In the genomic region with DNA sequence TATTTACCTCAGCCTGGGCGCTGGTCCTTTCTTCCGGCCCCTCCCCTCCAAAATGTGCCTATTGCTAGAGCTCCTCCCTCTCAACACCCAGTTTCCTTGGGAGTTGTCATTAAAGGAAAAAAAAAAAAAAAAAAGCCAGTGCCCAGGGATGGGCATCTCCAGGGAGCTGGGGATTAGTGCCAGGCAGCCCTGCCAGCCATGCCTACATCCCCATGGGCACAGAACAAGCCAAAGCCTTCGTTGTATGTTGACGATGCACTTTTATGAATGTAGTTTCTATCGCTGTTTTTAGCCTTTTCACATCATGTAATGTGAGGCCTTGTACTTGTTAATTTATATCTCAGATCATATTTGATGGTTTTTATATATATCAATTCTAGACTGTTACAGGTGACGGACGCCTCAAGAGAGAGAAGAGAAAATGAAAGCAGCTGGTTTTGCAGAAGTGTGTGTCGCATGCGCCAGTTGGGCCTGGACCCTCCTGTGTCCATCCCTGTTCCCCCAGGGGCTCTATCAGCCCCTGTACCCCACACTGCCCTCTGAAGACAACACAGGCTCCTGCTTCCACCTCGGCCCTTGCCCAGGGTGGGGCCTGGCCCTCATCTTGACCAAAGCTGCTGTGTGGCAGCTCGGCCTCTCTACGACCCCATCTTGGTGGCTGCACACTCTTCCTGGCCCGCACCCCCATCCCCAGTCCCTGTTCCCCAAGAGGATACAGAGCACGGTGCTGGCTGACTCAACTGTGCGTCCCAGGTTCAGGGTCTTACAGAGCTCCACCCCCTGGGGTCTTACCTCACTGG, we compare ENCODE assay signal across 2 cellular contexts.
TF ChIP-seq lines count a peak whose summit lies in the region.

No MANE protein-coding gene starts in this region.

TF ChIP-seq in SK-N-SH, 30 proteins besides CTCF, POLR2A, EP300 and RAD21 (continued from another document):
- TF ChIP-seq, protein P1, sequence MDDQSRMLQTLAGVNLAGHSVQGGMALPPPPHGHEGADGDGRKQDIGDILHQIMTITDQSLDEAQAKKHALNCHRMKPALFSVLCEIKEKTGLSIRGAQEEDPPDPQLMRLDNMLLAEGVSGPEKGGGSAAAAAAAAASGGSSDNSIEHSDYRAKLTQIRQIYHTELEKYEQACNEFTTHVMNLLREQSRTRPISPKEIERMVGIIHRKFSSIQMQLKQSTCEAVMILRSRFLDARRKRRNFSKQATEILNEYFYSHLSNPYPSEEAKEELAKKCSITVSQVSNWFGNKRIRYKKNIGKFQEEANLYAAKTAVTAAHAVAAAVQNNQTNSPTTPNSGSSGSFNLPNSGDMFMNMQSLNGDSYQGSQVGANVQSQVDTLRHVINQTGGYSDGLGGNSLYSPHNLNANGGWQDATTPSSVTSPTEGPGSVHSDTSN (IDR thresholded peaks at IDR 0.05) = 0 out of 2 replicates have a peak, but pooled peaks have one; percentile 3
- TF ChIP-seq ELF1 (IDR thresholded peaks at IDR 0.05) = 0 out of 2 replicates have a peak, but pooled peaks have one; percentile 7
- no peak for TF ChIP-seq RCOR1 (IDR thresholded peaks at IDR 0.05; ENCODE audit: low read length)
- TF ChIP-seq GABPA (IDR thresholded peaks at IDR 0.05; ENCODE audit: low read depth) = no peak
- TF ChIP-seq USF1 (IDR thresholded peaks at IDR 0.05; ENCODE audit: borderline replicate concordance, low read depth) = no peak
- TF ChIP-seq NRF1 (IDR thresholded peaks at IDR 0.05; ENCODE audit: low read depth, low read length) = no peak
- TF ChIP-seq NFIC (IDR thresholded peaks at IDR 0.05; ENCODE audit: borderline replicate concordance) = no peak
- no peak for TF ChIP-seq SIN3A (IDR thresholded peaks at IDR 0.05; ENCODE audit: borderline replicate concordance, low read depth, low read length)
- TF ChIP-seq GATA2 (CRISPR knock-in tag; IDR thresholded peaks at IDR 0.05) = no peak
- 0 out of 2 replicates have a peak, but pooled peaks have one; percentile 0 for TF ChIP-seq POLR2AphosphoS5 (IDR thresholded peaks at IDR 0.05; ENCODE audit: low read depth, low read length)

TF ChIP-seq in SK-N-SH treated with all-trans-retinoic acid at 6 μM for 48 hours, 23 proteins besides CTCF, POLR2A, EP300 and RAD21 (continued from another document):
- no peak for TF ChIP-seq POU6F1 (CRISPR knock-in tag; IDR thresholded peaks at IDR 0.05; ENCODE audit: borderline replicate concordance, low read depth)
